Comparison of ENCODE assay signal across 8 cellular contexts in genomic region chr1:78649628-78650027, GRCh38. TPM values are rescaled to one million over a fixed set of nuclear protein-coding genes. Genes with fewer than 3 reads are reported as not detected.
DNase-seq lines count a peak whose midpoint lies in the region; ATAC-seq and TF ChIP-seq lines count a peak whose summit lies in the region.

Gene IFI44 (plus strand): TSS chr1:78649831. CDS start chr1:78650196, 365 bp downstream.

- no peak within 1 kb of the TSS for H3K27ac ChIP-seq in fibroblast of lung (ENCODE audit: insufficient read depth, low read length)
- peak within 1 kb of the TSS in 1 of 2 donors; percentile 44 for H3K27ac ChIP-seq in ovary
- no peak within 1 kb of the TSS for H3K27ac ChIP-seq in thoracic aorta

- peaks cover 15% of the 10 kb centered on the region for H3K9me3 Mint-ChIP-seq in activated T-cell treated with anti-CD3 and anti-CD28 coated beads, Interleukin-2, amount 50 U/mL, for 24 hours

- no peak for TF ChIP-seq POLR2A in ovary (IDR thresholded peaks at IDR 0.05)

- H3K36me3 Mint-ChIP-seq in activated T-cell treated with anti-CD3 and anti-CD28 coated beads, Interleukin-2, amount 50 U/mL, for 24 hours (ENCODE audit: low read depth): peaks cover 39% of the 10 kb centered on the region

- H3K27ac Mint-ChIP-seq in activated T-cell treated with anti-CD3 and anti-CD28 coated beads, Interleukin-2, amount 50 U/mL, for 24 hours: peak within 1 kb of the TSS; percentile 74

- H3K36me3 ChIP-seq in fibroblast of lung (ENCODE audit: control insufficient read depth, insufficient read depth, low read length) (no peaks in the 10 kb centered on the region), ovary (no peaks in the 10 kb centered on the region), thoracic aorta (no peaks in the 10 kb centered on the region)

- no peak within 1 kb of the TSS for H3K9ac ChIP-seq in fibroblast of lung (ENCODE audit: insufficient read depth, low read length)

- no peaks in the 10 kb centered on the region for H3K27me3 Mint-ChIP-seq in activated T-cell treated with anti-CD3 and anti-CD28 coated beads, Interleukin-2, amount 50 U/mL, for 24 hours

- peak within 1 kb of the TSS; percentile 4 to 72 (median 43) for H3K4me3 ChIP-seq in fibroblast of lung (replicated peaks in 1 of 4; ENCODE audit: control extremely low read depth in 1 of 4, insufficient read depth in 1 of 4, low read depth in 3 of 4, low read length in 4 of 4)
- peak within 1 kb of the TSS; percentile 21 for H3K4me3 ChIP-seq in ovary
- peak within 1 kb of the TSS; percentile 67 for H3K4me3 ChIP-seq in thoracic aorta

- peak within 1 kb of the TSS; percentile 46 for H3K4me2 ChIP-seq in fibroblast of lung (ENCODE audit: extremely low read depth, insufficient read depth, low read length)

- H3K79me2 ChIP-seq in fibroblast of lung (ENCODE audit: control insufficient read depth, insufficient read depth, low read length): no peaks in the 10 kb centered on the region

- ATAC-seq in GM18498 (IDR thresholded peaks at IDR 0.05; ENCODE audit: unreplicated experiment) (peak; percentile 94), HG02798 (IDR thresholded peaks at IDR 0.05; ENCODE audit: poor library complexity, unreplicated experiment) (peak; percentile 91), thoracic aorta (ENCODE audit: insufficient number of reproducible peaks, low FRiP score, low read depth) (no peak)

- DNase-seq in NCI-H446 treated with DMSO at 0.1 percent for 48 hours (lab: John Stamatoyannopoulos, UW) (peak; percentile 3), fibroblast of lung (ENCODE audit: low read depth in 2 of 2) (peak; percentile 80 to 90), ovary (peak; percentile 77 to 86 (median 85)), thoracic aorta (ENCODE audit: low spot score) (peak; percentile 13), iPS-NIHi7 (ENCODE audit: extremely low spot score) (no peak)
- DNase-seq in activated T-cell treated with anti-CD3 and anti-CD28 coated beads, Interleukin-2, amount 50 U/mL, for 24 hours: peak; percentile 69

- peaks cover 72% of the 10 kb centered on the region for H3K4me1 Mint-ChIP-seq in activated T-cell treated with anti-CD3 and anti-CD28 coated beads, Interleukin-2, amount 50 U/mL, for 24 hours (ENCODE audit: low read depth)

- H3K4me1 ChIP-seq in fibroblast of lung (ENCODE audit: control insufficient read depth, extremely low read depth, insufficient read depth, low read length): no peaks in the 10 kb centered on the region
- H3K4me1 ChIP-seq in ovary (ENCODE audit: insufficient read depth): peaks cover 2% of the 10 kb centered on the region
- H3K4me1 ChIP-seq in thoracic aorta (ENCODE audit: control insufficient read depth in 1 of 2, low read depth in 2 of 2): peaks cover 4 to 7% of the 10 kb centered on the region in 2 donors

- TF ChIP-seq CTCF in fibroblast of lung (conservative IDR thresholded peaks at IDR 0.05 in 1 of 2, IDR thresholded peaks at IDR 0.05 in 1 of 2; ENCODE audit: low read depth in 1 of 2, low read length in 2 of 2) (no peak), ovary (IDR thresholded peaks at IDR 0.05) (no peak), thoracic aorta (IDR thresholded peaks at IDR 0.05) (no peak)

- H3K9me3 ChIP-seq in fibroblast of lung (ENCODE audit: control insufficient read depth, insufficient read depth, low read depth, low read length) (no peaks in the 10 kb centered on the region), ovary (no peaks in the 10 kb centered on the region), thoracic aorta (no peaks in the 10 kb centered on the region)

- H3K27me3 ChIP-seq in fibroblast of lung (ENCODE audit: control insufficient read depth, insufficient read depth, low read length) (no peaks in the 10 kb centered on the region), ovary (no peaks in the 10 kb centered on the region), thoracic aorta (replicated peaks; ENCODE audit: insufficient read depth) (no peaks in the 10 kb centered on the region)

- intact Hi-C loops in ovary (cut with DNase I): no loop called here

- no peak for TF ChIP-seq EP300 in ovary (IDR thresholded peaks at IDR 0.05)

- H4K20me1 ChIP-seq in fibroblast of lung (ENCODE audit: control insufficient read depth, extremely low read depth, insufficient read depth, low read length): no peaks in the 10 kb centered on the region

- peak within 1 kb of the TSS; percentile 79 for H3K4me3 Mint-ChIP-seq in activated T-cell treated with anti-CD3 and anti-CD28 coated beads, Interleukin-2, amount 50 U/mL, for 24 hours

- H2AFZ ChIP-seq in fibroblast of lung (ENCODE audit: low read length): peak within 1 kb of the TSS; percentile 70

RNA-seq across cellular contexts. Expression of gene IFI44, which starts in this region (rescaled TPM):
- total RNA-seq in fibroblast of lung: 21.6 and 28.9 TPM in 2 replicates
- 13.7 and 15.2 TPM in 2 replicates for polyA plus RNA-seq in fibroblast of lung
- polyA plus RNA-seq in fibroblast of lung (2012): 8.2 and 12.8 TPM in 2 replicates
- polyA minus RNA-seq in fibroblast of lung (ENCODE audit: low replicate concordance): 0.89 and 2.4 TPM in 2 replicates
- total RNA-seq in ovary: 10 to 100 TPM in 6 of 7 donors, 1 to 10 TPM in 1; 7.3 to 30.7 (median 14.5) TPM
- 10 to 100 TPM; 32.9 to 40.7 TPM for polyA plus RNA-seq in ovary
- total RNA-seq in thoracic aorta: 10 to 100 TPM; 34.9 to 43.5 TPM
